In genomic region chr1:159945483-159946241, GRCh38 we compare ENCODE assay signal across 9 cellular contexts. TPM values are rescaled to one million over a fixed set of nuclear protein-coding genes. Genes with fewer than 3 reads are reported as not detected.
A peak's percentile ranks its signal among the peaks of the same experiment; 100 is the strongest.
DNase-seq lines count a peak whose midpoint lies in the region; ATAC-seq and TF ChIP-seq lines count a peak whose summit lies in the region.
"Had no signal": no experiment of that assay in that cellular context is flagged by ENCODE, and none has a peak within 500 bp of the region (broad histone marks: within the 10 kb centered on the region; RNA-seq: fewer than 3 reads in every experiment).

A gene with protein sequence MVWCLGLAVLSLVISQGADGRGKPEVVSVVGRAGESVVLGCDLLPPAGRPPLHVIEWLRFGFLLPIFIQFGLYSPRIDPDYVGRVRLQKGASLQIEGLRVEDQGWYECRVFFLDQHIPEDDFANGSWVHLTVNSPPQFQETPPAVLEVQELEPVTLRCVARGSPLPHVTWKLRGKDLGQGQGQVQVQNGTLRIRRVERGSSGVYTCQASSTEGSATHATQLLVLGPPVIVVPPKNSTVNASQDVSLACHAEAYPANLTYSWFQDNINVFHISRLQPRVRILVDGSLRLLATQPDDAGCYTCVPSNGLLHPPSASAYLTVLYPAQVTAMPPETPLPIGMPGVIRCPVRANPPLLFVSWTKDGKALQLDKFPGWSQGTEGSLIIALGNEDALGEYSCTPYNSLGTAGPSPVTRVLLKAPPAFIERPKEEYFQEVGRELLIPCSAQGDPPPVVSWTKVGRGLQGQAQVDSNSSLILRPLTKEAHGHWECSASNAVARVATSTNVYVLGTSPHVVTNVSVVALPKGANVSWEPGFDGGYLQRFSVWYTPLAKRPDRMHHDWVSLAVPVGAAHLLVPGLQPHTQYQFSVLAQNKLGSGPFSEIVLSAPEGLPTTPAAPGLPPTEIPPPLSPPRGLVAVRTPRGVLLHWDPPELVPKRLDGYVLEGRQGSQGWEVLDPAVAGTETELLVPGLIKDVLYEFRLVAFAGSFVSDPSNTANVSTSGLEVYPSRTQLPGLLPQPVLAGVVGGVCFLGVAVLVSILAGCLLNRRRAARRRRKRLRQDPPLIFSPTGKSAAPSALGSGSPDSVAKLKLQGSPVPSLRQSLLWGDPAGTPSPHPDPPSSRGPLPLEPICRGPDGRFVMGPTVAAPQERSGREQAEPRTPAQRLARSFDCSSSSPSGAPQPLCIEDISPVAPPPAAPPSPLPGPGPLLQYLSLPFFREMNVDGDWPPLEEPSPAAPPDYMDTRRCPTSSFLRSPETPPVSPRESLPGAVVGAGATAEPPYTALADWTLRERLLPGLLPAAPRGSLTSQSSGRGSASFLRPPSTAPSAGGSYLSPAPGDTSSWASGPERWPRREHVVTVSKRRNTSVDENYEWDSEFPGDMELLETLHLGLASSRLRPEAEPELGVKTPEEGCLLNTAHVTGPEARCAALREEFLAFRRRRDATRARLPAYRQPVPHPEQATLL (minus strand): TSS chr1:159945613. CDS start chr1:159943454, 2,159 bp downstream.

- POLR2A ChIA-PET in activated naive CD8-positive, alpha-beta T cell treated with anti-CD3 and anti-CD28 coated beads, Interleukin-2, amount 10 ng/mL, durations not matched to agents 7 days and 5 days (lab: Charles Lee), result interaction anchor here (1.3 kb wide), 1 partner anchor 100 kb away, joined by 3 read pairs; no protein-coding TSS in a partner anchor

- no peak within 1 kb of the TSS for H3K27ac ChIP-seq in SK-N-MC
- no peak within 1 kb of the TSS for H3K27ac ChIP-seq in heart right ventricle
- peak within 1 kb of the TSS in 2 of 4 donors; percentile 2 to 54 for H3K27ac ChIP-seq in tibial nerve

- peak within 1 kb of the TSS; percentile 54 for H3K9ac ChIP-seq in SK-N-MC (ENCODE audit: insufficient read length)

- no peaks in the 10 kb centered on the region for H3K36me3 Mint-ChIP-seq in activated naive CD8-positive, alpha-beta T cell treated with anti-CD3 and anti-CD28 coated beads, Interleukin-2, amount 10 ng/mL, durations not matched to agents 7 days and 5 days

- peak within 1 kb of the TSS; percentile 83 for H3K4me3 ChIP-seq in SK-N-MC
- H3K4me3 ChIP-seq in heart right ventricle, result peak within 1 kb of the TSS in 9 of 10 donors; percentile 35 to 53 (median 43)
- H3K4me3 ChIP-seq in tibial nerve, result peak within 1 kb of the TSS; percentile 28 to 55 (median 38)

- H3K9me3 ChIP-seq in SK-N-MC (ENCODE audit: low read depth, low read length) (no peaks in the 10 kb centered on the region), heart right ventricle (no peaks in the 10 kb centered on the region), tibial nerve (no peaks in the 10 kb centered on the region)

- TF ChIP-seq CTCF in GM12874 (IDR thresholded peaks at IDR 0.05; ENCODE audit: insufficient read depth, low read depth, low read length) (peak; percentile 31; the same call in 1 of the 2 replicates), LNCAP (IDR thresholded peaks at IDR 0.05) (peak; percentile 87), heart right ventricle (IDR thresholded peaks at IDR 0.05) (peak; percentile 42 to 90 (median 73)), tibial nerve (IDR thresholded peaks at IDR 0.05) (peak; percentile 27 to 75 (median 43))

- no peak for DNase-seq in SK-N-MC (ENCODE audit: low read depth, low spot score)
- peak; percentile 74 for DNase-seq in activated naive CD8-positive, alpha-beta T cell treated with anti-CD3 and anti-CD28 coated beads, Interleukin-2, amount 10 ng/mL, durations not matched to agents 7 days and 5 days
- peak; percentile 85 to 88 for DNase-seq in heart right ventricle
- DNase-seq in pons (ENCODE audit: low spot score), result peak; percentile 22
- DNase-seq in tibial nerve (ENCODE audit: low spot score in 2 of 2), result peak in 1 of 2 donors; percentile 36

- H3K4me1 ChIP-seq in heart right ventricle (peaks cover 0 to 15% (median 12%) of the 10 kb centered on the region in 9 donors), tibial nerve (peaks cover 0 to 15% (median 5%) of the 10 kb centered on the region in 4 donors)

- ATAC-seq in activated naive CD8-positive, alpha-beta T cell treated with anti-CD3 and anti-CD28 coated beads, Interleukin-2, amount 10 ng/mL, durations not matched to agents 7 days and 5 days (ENCODE audit: low read depth), result peak; percentile 92
- ATAC-seq in heart right ventricle (peak; percentile 93 to 98 (median 96)), GM18873 (IDR thresholded peaks at IDR 0.05; ENCODE audit: low FRiP score, unreplicated experiment) (no peak)

- H3K4me1 Mint-ChIP-seq in activated naive CD8-positive, alpha-beta T cell treated with anti-CD3 and anti-CD28 coated beads, Interleukin-2, amount 10 ng/mL, durations not matched to agents 7 days and 5 days, result peaks cover 10% of the 10 kb centered on the region

- intact Hi-C loops in heart right ventricle (cut with DNase I), result loop anchor here in 7 of 10 donors (1.0 to 5.0 kb wide), 3 partner anchors 143 to 148 kb away; partner anchors contain the start of gene FCRL6 (in 2 of the 7)

- no peak for TF ChIP-seq EP300 in tibial nerve (IDR thresholded peaks at IDR 0.05)

- no peaks in the 10 kb centered on the region for H3K9me3 Mint-ChIP-seq in activated naive CD8-positive, alpha-beta T cell treated with anti-CD3 and anti-CD28 coated beads, Interleukin-2, amount 10 ng/mL, durations not matched to agents 7 days and 5 days

- H3K27ac Mint-ChIP-seq in activated naive CD8-positive, alpha-beta T cell treated with anti-CD3 and anti-CD28 coated beads, Interleukin-2, amount 10 ng/mL, durations not matched to agents 7 days and 5 days, result peak within 1 kb of the TSS; percentile 44

- 1% methylated on average over 58 of the region's 58 CpGs for WGBS in heart right ventricle, 2 donors
- 2 to 3% methylated on average over 38 to 56 of the region's 58 CpGs for WGBS in tibial nerve, 2 donors

- H3K27me3 Mint-ChIP-seq in activated naive CD8-positive, alpha-beta T cell treated with anti-CD3 and anti-CD28 coated beads, Interleukin-2, amount 10 ng/mL, durations not matched to agents 7 days and 5 days, result peaks cover 51% of the 10 kb centered on the region

- no peaks in the 10 kb centered on the region for H3K36me3 ChIP-seq in SK-N-MC (ENCODE audit: insufficient read depth, low read length)
- no peaks in the 10 kb centered on the region for H3K36me3 ChIP-seq in heart right ventricle
- no peaks in the 10 kb centered on the region for H3K36me3 ChIP-seq in tibial nerve

- TF ChIP-seq POLR2A in tibial nerve (IDR thresholded peaks at IDR 0.05), result no peak

- H3K27me3 ChIP-seq in heart right ventricle (peaks cover 0 to 30% (median 18%) of the 10 kb centered on the region in 7 donors), tibial nerve (peaks cover 0 to 31% of the 10 kb centered on the region in 2 donors)

- H3K4me3 Mint-ChIP-seq in activated naive CD8-positive, alpha-beta T cell treated with anti-CD3 and anti-CD28 coated beads, Interleukin-2, amount 10 ng/mL, durations not matched to agents 7 days and 5 days, result peak within 1 kb of the TSS; percentile 69

RNA-seq across cellular contexts. Expression of the gene that starts here (rescaled TPM):
- total RNA-seq in activated naive CD8-positive, alpha-beta T cell treated with anti-CD3 and anti-CD28 coated beads, Interleukin-2, amount 10 ng/mL, durations not matched to agents 7 days and 5 days, result not detected
- total RNA-seq in heart right ventricle, result under 1 TPM in 3 of 10 donors, not detected in 7; 0.07 to 0.15 (median 0.08) TPM
- polyA plus RNA-seq in heart right ventricle, result under 1 TPM; 0.03 to 0.15 TPM
- total RNA-seq in tibial nerve, result under 1 TPM in 2 of 4 donors, not detected in 2; 0.20 to 0.63 TPM
- total RNA-seq: renal cortical epithelial cell had no signal

Comparison
In these comparisons a context has a peak if more than half of its experiments do, and no peak if none do; other contexts are left out.
1. Peak in DNase-seq and ATAC-seq in activated naive CD8-positive, alpha-beta T cell treated with anti-CD3 and anti-CD28 coated beads, Interleukin-2, amount 10 ng/mL, durations not matched to agents 7 days and 5 days; RNA of the gene not detected or under 1 TPM.
2. Peak in DNase-seq, ATAC-seq and H3K4me3 ChIP-seq in heart right ventricle; RNA of the gene not detected or under 1 TPM.
3. CTCF ChIP-seq: peak in every context shown above with its lines; median percentile 87 in LNCAP; 73 in heart right ventricle; 43 in tibial nerve; 31 in GM12874.